ENCODE assay signal across 7 cellular contexts in the genomic region with DNA sequence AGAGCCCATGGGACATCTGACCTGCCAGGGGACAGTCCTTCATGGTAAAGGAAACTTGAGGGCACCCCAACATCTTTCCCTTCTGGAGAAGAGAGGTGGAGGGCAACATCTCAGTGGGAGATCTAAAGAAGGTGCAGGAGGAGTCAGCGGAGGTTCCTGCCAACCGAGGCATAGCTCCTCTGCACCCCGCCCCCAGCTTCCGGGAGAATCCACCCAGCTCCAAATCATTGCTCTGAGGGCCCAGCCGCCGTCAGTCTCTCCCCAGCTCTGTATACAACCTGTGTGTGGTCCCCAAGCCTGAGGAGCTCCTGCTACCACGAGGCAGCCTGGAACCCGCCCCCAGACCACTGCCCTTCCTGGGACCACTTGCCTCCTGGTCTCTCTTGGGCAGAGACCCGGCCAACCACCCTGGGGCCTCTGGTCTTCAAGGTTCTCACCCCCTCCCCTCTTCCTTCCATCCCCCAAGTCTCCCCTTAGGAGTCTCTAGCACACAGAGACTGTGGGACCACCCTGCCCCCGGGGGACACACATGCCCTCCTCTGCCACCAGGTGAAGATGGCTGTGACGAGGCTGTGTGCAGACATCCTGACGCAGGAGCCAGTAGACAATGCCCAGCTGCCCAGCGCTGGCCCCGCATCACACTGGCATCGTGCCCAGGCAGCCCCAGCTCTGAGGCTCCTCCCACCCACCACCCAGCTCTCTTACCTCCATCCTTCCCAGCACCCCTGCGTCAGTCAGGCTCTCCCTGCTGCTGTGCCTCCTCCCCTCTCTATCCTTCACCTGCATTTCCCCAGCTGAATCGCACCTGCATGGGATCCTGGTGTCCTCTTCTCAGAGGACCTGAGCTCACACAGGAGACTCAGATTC. TPM values are rescaled to one million over a fixed set of nuclear protein-coding genes. Genes with fewer than 3 reads are reported as not detected.
DNase-seq lines count a peak whose midpoint lies in the region; TF ChIP-seq lines count a peak whose summit lies in the region.

No MANE protein-coding gene starts in this region.

- no peaks in the 10 kb centered on the region for H3K4me1 ChIP-seq in GM23248 (ENCODE audit: insufficient read depth)
- H3K4me1 ChIP-seq in mesenchymal stem cell (ENCODE audit: control insufficient read depth, insufficient read depth, low read depth, low read length), result peaks cover 31% of the 10 kb centered on the region
- peaks cover 7% of the 10 kb centered on the region for H3K4me1 ChIP-seq in mesendoderm (ENCODE audit: control insufficient read depth, low read depth, low read length)

- H3K79me2 ChIP-seq in GM23248 (ENCODE audit: insufficient read depth), result no peaks in the 10 kb centered on the region
- no peaks in the 10 kb centered on the region for H3K79me2 ChIP-seq in mesendoderm (ENCODE audit: control insufficient read depth, insufficient read depth, low read length)

- no peak overlapping the region for H3K4me3 ChIP-seq in GM23248
- no peak overlapping the region for H3K4me3 ChIP-seq in mesenchymal stem cell (ENCODE audit: insufficient read depth in 1 of 2, low read depth in 1 of 2, low read length in 2 of 2)
- H3K4me3 ChIP-seq in mesendoderm (ENCODE audit: low read length), result no peak overlapping the region

- H2BK12ac ChIP-seq in mesenchymal stem cell (ENCODE audit: low read length in 2 of 2), result no peak overlapping the region

- no peak overlapping the region for H3K56ac ChIP-seq in mesendoderm (ENCODE audit: low read length)

- H3K36me3 ChIP-seq in GM23248 (ENCODE audit: low read depth), result no peaks in the 10 kb centered on the region
- H3K36me3 ChIP-seq in mesenchymal stem cell (ENCODE audit: control insufficient read depth in 1 of 2, insufficient read depth in 2 of 2, low read depth in 1 of 2, low read length in 2 of 2), result no peaks in the 10 kb centered on the region
- H3K36me3 ChIP-seq in mesendoderm (ENCODE audit: control insufficient read depth, insufficient read depth, low read length), result no peaks in the 10 kb centered on the region

- no peak overlapping the region for H2BK120ac ChIP-seq in mesenchymal stem cell (ENCODE audit: low read depth, low read length)
- no peak overlapping the region for H2BK120ac ChIP-seq in mesendoderm (ENCODE audit: low read depth, low read length)

- TF ChIP-seq CTCF in nephron progenitor cell (IDR thresholded peaks at IDR 0.05), result no peak

- H3K36me3 Mint-ChIP-seq in nephron progenitor cell (ENCODE audit: low read depth), result no peaks in the 10 kb centered on the region

- H3K79me1 ChIP-seq in mesenchymal stem cell (replicated peaks; ENCODE audit: low read length, poor library complexity, severe bottlenecking), result no peaks in the 10 kb centered on the region
- H3K79me1 ChIP-seq in mesendoderm (ENCODE audit: low read length), result no peaks in the 10 kb centered on the region

- no peak overlapping the region for H4K8ac ChIP-seq in mesenchymal stem cell (ENCODE audit: low read length)
- H4K8ac ChIP-seq in mesendoderm (ENCODE audit: low read depth, low read length), result no peak overlapping the region

- peaks cover 12% of the 10 kb centered on the region for H3K4me1 Mint-ChIP-seq in nephron progenitor cell

- no peak overlapping the region for H4K91ac ChIP-seq in mesenchymal stem cell (ENCODE audit: low read length)

- peaks cover under 1% of the 10 kb centered on the region for H3K9me3 Mint-ChIP-seq in nephron progenitor cell

- H3K4me2 ChIP-seq in GM23248 (ENCODE audit: unreplicated experiment), result no peak overlapping the region
- no peak overlapping the region for H3K4me2 ChIP-seq in mesenchymal stem cell (ENCODE audit: low read length, poor library complexity, severe bottlenecking)
- no peak overlapping the region for H3K4me2 ChIP-seq in mesendoderm (ENCODE audit: low read length)

- H2AK5ac ChIP-seq in mesenchymal stem cell (ENCODE audit: low read length, severe bottlenecking), result no peak overlapping the region
- no peak overlapping the region for H2AK5ac ChIP-seq in mesendoderm (ENCODE audit: low read length)

- in situ Hi-C loops in GM23248 (cut with MboI), result no loop called here

- H3K18ac ChIP-seq in mesenchymal stem cell (ENCODE audit: low read depth in 1 of 2, low read length in 2 of 2) (no peak overlapping the region), mesendoderm (ENCODE audit: low read length) (no peak overlapping the region)

- H2AFZ ChIP-seq in GM23248 (no peak overlapping the region), mesenchymal stem cell (ENCODE audit: low read depth, low read length) (no peak overlapping the region)

- WGBS in GM23248 (ENCODE audit: low coverage in 1 of 2, low lambda C conversion rate in 2 of 2, missing lambda C conversion rate in 2 of 2), 2 experiments, result 39 to 43% methylated on average over 16 to 17 of the region's 17 CpGs
- 73% methylated on average over 17 of the region's 17 CpGs for WGBS in mesenchymal stem cell
- WGBS in mesendoderm (ENCODE audit: extremely low coverage, insufficient coverage, low lambda C conversion rate), result no CpG with 5 or more reads among the region's 17 CpGs

- peak; percentile 38 for DNase-seq in GM23248
- peak; percentile 97 for DNase-seq in NCI-H2107 treated with DMSO at 0.1 percent for 48 hours (lab: John Stamatoyannopoulos, UW; ENCODE audit: unreplicated experiment)
- peak; percentile 31 for DNase-seq in activated naive CD4-positive, alpha-beta T cell treated with anti-CD3 and anti-CD28 coated beads, Interleukin-2, amount 50 U/mL, for 16 hours
- peak; percentile 24 for DNase-seq in renal cortical epithelial cell (ENCODE audit: low read depth)
- no peak for DNase-seq in mesenchymal stem cell
- no peak for DNase-seq in mesendoderm
- no peak for DNase-seq in nephron progenitor cell

- H3F3A ChIP-seq in GM23248 (ENCODE audit: insufficient read depth), result no peaks in the 10 kb centered on the region

- no peaks in the 10 kb centered on the region for H3K9me3 ChIP-seq in GM23248 (ENCODE audit: low read depth)
- no peaks in the 10 kb centered on the region for H3K9me3 ChIP-seq in mesenchymal stem cell (ENCODE audit: control insufficient read depth, low read length)

- no peak overlapping the region for H3K27ac Mint-ChIP-seq in nephron progenitor cell

- no peak overlapping the region for H3K14ac ChIP-seq in mesenchymal stem cell (ENCODE audit: low read length in 2 of 2)

- H2BK15ac ChIP-seq in mesenchymal stem cell (ENCODE audit: low read depth, poor library complexity, severe bottlenecking) (no peak overlapping the region), mesendoderm (replicated peaks; ENCODE audit: low read depth) (no peak overlapping the region)

- no peaks in the 10 kb centered on the region for H3K9me2 ChIP-seq in GM23248 (ENCODE audit: insufficient read depth)

- H4K20me1 ChIP-seq in GM23248 (ENCODE audit: insufficient read depth), result no peaks in the 10 kb centered on the region

- no peak overlapping the region for H4K5ac ChIP-seq in mesendoderm (ENCODE audit: low read length)

- H3K27me3 ChIP-seq in GM23248 (replicated peaks; ENCODE audit: insufficient read depth), result peaks cover 22% of the 10 kb centered on the region
- peaks cover 44 to 81% of the 10 kb centered on the region in 2 experiments for H3K27me3 ChIP-seq in mesenchymal stem cell (ENCODE audit: control insufficient read depth in 1 of 2, insufficient read depth in 1 of 2, low read length in 2 of 2)
- H3K27me3 ChIP-seq in mesendoderm (ENCODE audit: insufficient read depth, low read length, poor library complexity), result no peaks in the 10 kb centered on the region

- no peak overlapping the region for H3K23ac ChIP-seq in mesenchymal stem cell (ENCODE audit: low read length in 2 of 2)
- no peak overlapping the region for H3K23ac ChIP-seq in mesendoderm (ENCODE audit: low read length)

- H3K4ac ChIP-seq in mesenchymal stem cell (ENCODE audit: low read depth in 1 of 2, low read length in 2 of 2), result no peak overlapping the region
- no peak overlapping the region for H3K4ac ChIP-seq in mesendoderm (ENCODE audit: low read depth, low read length)

- no peak overlapping the region for H3K4me3 Mint-ChIP-seq in nephron progenitor cell

- H3K27ac ChIP-seq in GM23248 (no peak overlapping the region), mesenchymal stem cell (ENCODE audit: low read length, poor library complexity, severe bottlenecking) (no peak overlapping the region), mesendoderm (ENCODE audit: low read depth, low read length) (no peak overlapping the region)

- H2BK5ac ChIP-seq in mesenchymal stem cell (ENCODE audit: low read depth, low read length, poor library complexity, severe bottlenecking) (no peak overlapping the region), mesendoderm (ENCODE audit: low read length) (no peak overlapping the region)

- no peak overlapping the region for H3K9ac ChIP-seq in GM23248
- H3K9ac ChIP-seq in mesenchymal stem cell (ENCODE audit: low read length), result no peak overlapping the region
- no peak overlapping the region for H3K9ac ChIP-seq in mesendoderm (ENCODE audit: low read length)

- H3K27me3 Mint-ChIP-seq in nephron progenitor cell (ENCODE audit: low read depth, poor library complexity), result peaks cover 43% of the 10 kb centered on the region

RNA-seq across cellular contexts. Expression of a gene that starts 13.0 kb away (rescaled TPM):
- 6.3 and 8.6 TPM in 2 replicates for total RNA-seq in GM23248 (2014; rRNA removed; shearing (Covaris generic))
- 10.8 and 12.4 TPM in 2 replicates for polyA plus RNA-seq in GM23248 (2016; fragmentation: Nextera tagmentation; extraction: Ambion mirVana)
- 17.7 and 26.9 TPM in 2 replicates for total RNA-seq in renal cortical epithelial cell
- 18.8 TPM for polyA plus RNA-seq in mesenchymal stem cell (2013, experiment 1 of 2)
- 21.0 TPM for polyA plus RNA-seq in mesenchymal stem cell (2013, experiment 2 of 2)
- 10.5 TPM for polyA plus RNA-seq in mesendoderm (2013, experiment 1 of 2)
- polyA plus RNA-seq in mesendoderm (2013, experiment 2 of 2), result 10.4 TPM

RNA-seq across cellular contexts. Expression of a gene that starts 25.6 kb away (rescaled TPM):
- 0.13 and 1.5 TPM in 2 replicates for total RNA-seq in GM23248 (2014; rRNA removed; shearing (Covaris generic))
- 0.25 TPM in 1 of 2 replicates, not detected in the other for polyA plus RNA-seq in GM23248 (2016; fragmentation: Nextera tagmentation; extraction: Ambion mirVana)
- 4.2 and 5.9 TPM in 2 replicates for total RNA-seq in renal cortical epithelial cell
- polyA plus RNA-seq in mesenchymal stem cell (2013, experiment 1 of 2), result 0.94 TPM
- 0.81 TPM for polyA plus RNA-seq in mesenchymal stem cell (2013, experiment 2 of 2)
- polyA plus RNA-seq in mesendoderm (2013, experiment 1 of 2), result 0.56 TPM
- 0.73 TPM for polyA plus RNA-seq in mesendoderm (2013, experiment 2 of 2)

RNA-seq across cellular contexts. Expression of a gene that starts 54.2 kb away (rescaled TPM):
- 74.9 and 77.5 TPM in 2 replicates for total RNA-seq in GM23248 (2014; rRNA removed; shearing (Covaris generic))
- 5.3 and 5.9 TPM in 2 replicates for polyA plus RNA-seq in GM23248 (2016; fragmentation: Nextera tagmentation; extraction: Ambion mirVana)
- total RNA-seq in renal cortical epithelial cell, result 26.5 and 44.1 TPM in 2 replicates
- 21.9 TPM for polyA plus RNA-seq in mesenchymal stem cell (2013, experiment 1 of 2)
- 23.4 TPM for polyA plus RNA-seq in mesenchymal stem cell (2013, experiment 2 of 2)
- polyA plus RNA-seq in mesendoderm (2013, experiment 1 of 2), result 12.0 TPM
- 12.3 TPM for polyA plus RNA-seq in mesendoderm (2013, experiment 2 of 2)

Comparison
In these comparisons a context has a peak if more than half of its experiments do, and no peak if none do; other contexts are left out.
1. DNase-seq: peak in GM23248 (single experiment), NCI-H2107 treated with DMSO at 0.1 percent for 48 hours (single experiment), activated naive CD4-positive, alpha-beta T cell treated with anti-CD3 and anti-CD28 coated beads, Interleukin-2, amount 50 U/mL, for 16 hours (single experiment) and renal cortical epithelial cell (single experiment); none in mesenchymal stem cell (single experiment), mesendoderm (single experiment) and nephron progenitor cell (single experiment).